Comparison of ENCODE assay signal across 15 cellular contexts in the genomic region with DNA sequence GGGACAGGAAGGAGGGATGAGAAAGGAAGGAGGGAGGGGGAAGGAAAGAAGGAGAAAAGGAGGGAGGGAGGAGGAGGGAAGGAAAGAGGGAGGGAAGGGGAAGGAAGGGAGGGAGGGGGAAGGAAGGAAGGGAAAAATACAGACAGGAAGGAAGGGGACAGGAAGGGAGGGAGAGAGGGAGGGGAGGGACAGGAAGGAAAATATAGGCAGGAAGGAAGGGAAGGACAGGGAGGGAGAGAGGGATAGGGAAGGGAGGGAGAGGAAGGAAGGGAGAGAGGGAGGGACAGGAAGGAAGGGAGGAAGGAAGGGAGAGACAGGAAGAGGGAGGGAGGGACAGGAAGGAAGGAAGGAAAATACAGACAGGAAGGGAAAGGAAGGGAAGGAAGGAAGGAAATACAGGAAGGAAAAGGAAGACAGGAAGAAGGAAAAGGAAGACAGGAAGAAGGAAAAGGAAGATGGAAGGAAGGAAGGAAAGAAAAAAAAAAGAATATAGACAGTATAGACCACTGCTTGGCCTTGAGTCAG.
"Had no signal": no experiment of that assay in that cellular context is flagged by ENCODE, and none has a peak within 500 bp of the region (broad histone marks: within the 10 kb centered on the region; RNA-seq: fewer than 3 reads in every experiment).

No MANE protein-coding gene starts in this region.

- H3K27ac Mint-ChIP-seq: stimulated activated memory B cell treated with anti-CD40 and anti-IgM and Interleukin-4, amounts not matched to agents 10 μg/mL and 1 μg/mL and 100 μg/mL, for 72 hours had no signal

- H3K9me3 ChIP-seq: adrenal gland, colonic mucosa, tibial nerve, uterus had no signal

- ATAC-seq: stimulated activated memory B cell treated with anti-CD40 and anti-IgM and Interleukin-4, amounts not matched to agents 10 μg/mL and 1 μg/mL and 100 μg/mL, for 72 hours; T-cell had no signal

- H3K4me1 ChIP-seq: adrenal gland, colonic mucosa, parathyroid adenoma, uterus had no signal

- H3K27ac ChIP-seq: adrenal gland, cardiac muscle cell, colonic mucosa, parathyroid adenoma, uterus had no signal

- H3K36me3 Mint-ChIP-seq: stimulated activated memory B cell treated with anti-CD40 and anti-IgM and Interleukin-4, amounts not matched to agents 10 μg/mL and 1 μg/mL and 100 μg/mL, for 72 hours had no signal

- H3K4me3 Mint-ChIP-seq: immature natural killer cell; stimulated activated memory B cell treated with anti-CD40 and anti-IgM and Interleukin-4, amounts not matched to agents 10 μg/mL and 1 μg/mL and 100 μg/mL, for 72 hours; T-cell had no signal

- H3K27me3 ChIP-seq: adrenal gland, cardiac muscle cell, colonic mucosa, tibial nerve, uterus had no signal

- H3K4me3 ChIP-seq: adrenal gland, cardiac muscle cell, colonic mucosa, tibial nerve, uterus had no signal

- H3K79me2 ChIP-seq: parathyroid adenoma had no signal

- H3K36me3 ChIP-seq: adrenal gland, cardiac muscle cell, colonic mucosa, uterus had no signal

- H3K9me3 Mint-ChIP-seq: immature natural killer cell had no signal

- H3K27me3 Mint-ChIP-seq: stimulated activated memory B cell treated with anti-CD40 and anti-IgM and Interleukin-4, amounts not matched to agents 10 μg/mL and 1 μg/mL and 100 μg/mL, for 72 hours; T-cell had no signal

- H2AFZ ChIP-seq: parathyroid adenoma had no signal

- H3K9ac ChIP-seq: parathyroid adenoma had no signal

- DNase-seq: activated CD4-positive, alpha-beta T cell treated with anti-CD3 and anti-CD28 coated beads, Interleukin-2, amount 50 U/mL, for 4 hours; activated CD4-positive, CD25-positive, alpha-beta regulatory T cell treated with anti-CD3 and anti-CD28 coated beads, Interleukin-2, amount 50 U/mL, for 72 hours; activated naive CD4-positive, alpha-beta T cell treated with anti-CD3 and anti-CD28 coated beads, Interleukin-2, amount 50 U/mL, for 16 hours; adrenal gland; colonic mucosa; head of caudate nucleus; immature natural killer cell; stimulated activated CD4-positive, alpha-beta T cell treated with anti-CD3 and anti-CD28 coated beads, Interleukin-12 subunit alpha, Interleukin-12 subunit beta, amount 100 ng/mL, for 4 hours; T-cell; T-helper 9 cell; uterus had no signal
